18 cellular contexts compared by ENCODE assay signal in genomic region chr11:10716122-10716521, GRCh38. TPM values are rescaled to one million over a fixed set of nuclear protein-coding genes. Genes with fewer than 3 reads are reported as not detected.
DNase-seq lines count a peak whose midpoint lies in the region; ATAC-seq and TF ChIP-seq lines count a peak whose summit lies in the region.
"Had no signal": no experiment of that assay in that cellular context is flagged by ENCODE, and none has a peak within 500 bp of the region (broad histone marks: within the 10 kb centered on the region; RNA-seq: fewer than 3 reads in every experiment).

No MANE protein-coding gene starts in this region.

- H3K4me3 ChIP-seq in fibroblast of villous mesenchyme (ENCODE audit: low read depth, low read length), result no peak overlapping the region
- H3K4me3 ChIP-seq: A549, HAP-1, PC-9, SJSA1 had no signal

- TF ChIP-seq CTCF in fibroblast of villous mesenchyme (IDR thresholded peaks at IDR 0.05; ENCODE audit: insufficient read depth, low read depth, low read length), result no peak

- intact Hi-C loops in Right ventricle myocardium superior (cut with DNase I), result no loop called here

- peak; percentile 82 for DNase-seq in EH (ENCODE audit: low read depth)
- peak; percentile 35 for DNase-seq in OCI-M1 (lab: John Stamatoyannopoulos, UW)
- no peak for DNase-seq in caudate nucleus (lab: John Stamatoyannopoulos, UW)
- peak; percentile 68 for DNase-seq in fibroblast of villous mesenchyme (ENCODE audit: low read depth)
- DNase-seq in Right ventricle myocardium superior, result no peak
- DNase-seq in putamen (ENCODE audit: low spot score), result no peak
- DNase-seq in T-helper 2 cell, result no peak
- DNase-seq: DMS153, KBM-7, NCI-H1436 treated with DMSO at 0.1 percent for 48 hours, NCI-H2029 treated with DMSO at 0.1 percent for 48 hours, NCI-H748 treated with DMSO at 0.1 percent for 48 hours had no signal

- peak overlapping the region; percentile 84 for H3K27ac ChIP-seq in caudate nucleus (ENCODE audit: low read depth, low read length)
- H3K27ac ChIP-seq: A549, PC-9, SJSA1 had no signal

- ATAC-seq in HG02938 (IDR thresholded peaks at IDR 0.05; ENCODE audit: unreplicated experiment) (no peak), Right ventricle myocardium superior (ENCODE audit: poor library complexity) (no peak)
- ATAC-seq: A549 had no signal

RNA-seq across cellular contexts. Expression of gene IRAG1, which starts 22.6 kb away (rescaled TPM):
- total RNA-seq in fibroblast of villous mesenchyme, result 66.0 and 89.4 TPM in 2 replicates
- total RNA-seq in Right ventricle myocardium superior, result 4.5 TPM
- total RNA-seq: NCI-H460 had no signal

RNA-seq across cellular contexts. Expression of gene CTR9, which starts 34.9 kb away (rescaled TPM):
- total RNA-seq in fibroblast of villous mesenchyme (20.6 and 36.7 TPM in 2 replicates), Right ventricle myocardium superior (21.3 TPM)

Comparison
In these comparisons a context has a peak if more than half of its experiments do, and no peak if none do; other contexts are left out.
1. DNase-seq: peak in EH (single experiment), OCI-M1 (single experiment) and fibroblast of villous mesenchyme (single experiment); none in caudate nucleus (0 of 61), Right ventricle myocardium superior (single experiment), putamen (single experiment) and T-helper 2 cell (0 of 5).
2. RNA of gene IRAG1, which starts 22.6 kb away (total RNA-seq): 66.0 to 89.4 TPM in fibroblast of villous mesenchyme; 4.5 TPM in Right ventricle myocardium superior (single experiment); every median in the first group is over 10 times any median in the second.